Comparison of ENCODE assay signal across 13 cellular contexts in the genomic region with DNA sequence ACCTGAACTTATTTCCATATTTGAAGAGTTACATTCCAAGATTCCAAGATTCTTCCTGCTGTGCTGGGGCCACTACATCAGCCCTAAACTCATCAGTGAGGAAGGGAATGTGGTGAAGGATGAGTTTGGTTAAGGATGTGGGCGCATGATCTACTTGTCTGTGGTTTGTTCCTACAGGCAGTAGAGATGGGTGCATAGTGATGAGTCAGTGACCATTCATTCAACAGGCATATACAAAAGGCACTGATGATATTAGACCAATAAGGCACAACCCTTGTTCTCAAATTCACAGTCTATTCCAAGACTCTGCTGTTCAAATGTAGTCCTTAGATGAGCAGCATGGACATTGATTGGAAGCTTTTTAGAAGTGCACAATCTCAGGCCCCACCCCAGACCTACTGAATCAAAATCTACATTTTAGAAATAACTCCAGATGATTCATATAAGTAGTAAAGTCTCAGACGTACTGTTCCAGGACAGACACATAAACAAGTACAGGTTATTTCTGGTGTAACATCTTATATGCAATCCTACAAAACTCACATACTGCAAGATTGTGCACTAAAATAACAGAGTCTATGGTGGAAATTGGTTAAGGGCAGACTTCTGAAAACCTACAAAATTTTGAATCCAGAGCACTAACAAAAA. TPM values are rescaled to one million over a fixed set of nuclear protein-coding genes. Genes with fewer than 3 reads are reported as not detected.
DNase-seq lines count a peak whose midpoint lies in the region; ATAC-seq, FAIRE-seq and TF ChIP-seq lines count a peak whose summit lies in the region.
"Had no signal": no experiment of that assay in that cellular context is flagged by ENCODE, and none has a peak within 500 bp of the region (broad histone marks: within the 10 kb centered on the region; RNA-seq: fewer than 3 reads in every experiment).

No MANE protein-coding gene starts in this region.

- no peak overlapping the region for H2AFZ ChIP-seq in PC-3 (ENCODE audit: low read length)

- H3K27ac ChIP-seq in PC-3 (ENCODE audit: low read length) = no peak overlapping the region
- H3K27ac ChIP-seq: cardiac muscle cell had no signal

- no peak overlapping the region for H3K4me3 ChIP-seq in PC-3 (ENCODE audit: low read length)
- H3K4me3 ChIP-seq in bronchial epithelial cell (ENCODE audit: low read depth, low read length) = no peak overlapping the region
- H3K4me3 ChIP-seq in skeletal muscle satellite cell (ENCODE audit: low read length) = no peak overlapping the region
- H3K4me3 ChIP-seq: cardiac muscle cell had no signal

- POLR2A ChIA-PET in PC-3 (lab: Charles Lee; ENCODE audit: unreplicated experiment) = no interaction called here

- H3K4me2 ChIP-seq in PC-3 (ENCODE audit: low read length) (peak overlapping the region; percentile 18), skeletal muscle satellite cell (ENCODE audit: low read length) (peak overlapping the region; percentile 14)

- no peak overlapping the region for H3K9ac ChIP-seq in PC-3 (ENCODE audit: low read length)
- H3K9ac ChIP-seq in skeletal muscle satellite cell (ENCODE audit: low read depth, low read length) = peak overlapping the region; percentile 38

- H3K4me1 ChIP-seq in PC-3 (ENCODE audit: insufficient read depth, low read length) (peaks cover 16% of the 10 kb centered on the region), skeletal muscle satellite cell (ENCODE audit: control insufficient read depth, insufficient read depth, low read length) (peaks cover 20% of the 10 kb centered on the region)

- intact Hi-C loops in PC-3 (cut with micrococcal nuclease) = no loop called here

- no peaks in the 10 kb centered on the region for H3K9me2 ChIP-seq in PC-3 (replicated peaks; ENCODE audit: low read length)

- H3K27me3 Mint-ChIP-seq in activated CD8-positive, alpha-beta memory T cell treated with anti-CD3 and anti-CD28 coated beads, Interleukin-2, amount 10 ng/mL, durations not matched to agents 7 days and 5 days = no peaks in the 10 kb centered on the region
- H3K27me3 Mint-ChIP-seq: naive thymus-derived CD8-positive, alpha-beta T cell had no signal

- H3K4me1 Mint-ChIP-seq in activated CD8-positive, alpha-beta memory T cell treated with anti-CD3 and anti-CD28 coated beads, Interleukin-2, amount 10 ng/mL, durations not matched to agents 7 days and 5 days = peaks cover 13% of the 10 kb centered on the region
- H3K4me1 Mint-ChIP-seq: naive thymus-derived CD8-positive, alpha-beta T cell had no signal

- peak; percentile 75 for DNase-seq in activated CD8-positive, alpha-beta memory T cell treated with anti-CD3 and anti-CD28 coated beads, Interleukin-2, amount 10 ng/mL, durations not matched to agents 7 days and 5 days
- DNase-seq in activated CD8-positive, alpha-beta memory T cell treated with anti-CD3 and anti-CD28 coated beads for 24 hours = no peak
- peak; percentile 83 for DNase-seq in PC-3
- DNase-seq in bronchial epithelial cell (ENCODE audit: low read depth) = peak; percentile 95
- DNase-seq in activated effector memory CD4-positive, alpha-beta T cell treated with Interleukin-2 at 50 U/mL for 16 hours = no peak
- no peak for DNase-seq in NCI-H1092 (lab: John Stamatoyannopoulos, UW)
- DNase-seq: naive thymus-derived CD8-positive, alpha-beta T cell; NCI-H1105 treated with DMSO at 0.1 percent for 48 hours; stimulated activated CD4-positive, alpha-beta T cell treated with anti-CD3 and anti-CD28 coated beads, Interleukin-4, amount 100 ng/mL, for 4 hours had no signal

- no TSS peak for BruUV-seq in PC-3 (replicated peaks; lab: Mats Ljungman, UMichigan)

- CTCF ChIA-PET in activated CD8-positive, alpha-beta memory T cell treated with anti-CD3 and anti-CD28 coated beads, Interleukin-2, amount 10 ng/mL, durations not matched to agents 7 days and 5 days (lab: Charles Lee) = no interaction called here
- CTCF ChIA-PET in PC-3 (lab: Charles Lee) = no interaction called here

- peaks cover 6% of the 10 kb centered on the region for H3F3A ChIP-seq in PC-3 (ENCODE audit: low read length, unreplicated experiment)

- no peak for FAIRE-seq in bronchial epithelial cell (lab: Jason Lieb, UNC)

- H3K36me3 ChIP-seq in PC-3 (ENCODE audit: low read depth, low read length) = no peaks in the 10 kb centered on the region
- H3K36me3 ChIP-seq in bronchial epithelial cell (ENCODE audit: control insufficient read depth, insufficient read depth, low read length) = no peaks in the 10 kb centered on the region
- no peaks in the 10 kb centered on the region for H3K36me3 ChIP-seq in skeletal muscle satellite cell (ENCODE audit: insufficient read depth, low read length)
- H3K36me3 ChIP-seq: cardiac muscle cell had no signal

- H3K79me2 ChIP-seq in PC-3 (ENCODE audit: low read length) = no peaks in the 10 kb centered on the region

- H3K27ac Mint-ChIP-seq in activated CD8-positive, alpha-beta memory T cell treated with anti-CD3 and anti-CD28 coated beads, Interleukin-2, amount 10 ng/mL, durations not matched to agents 7 days and 5 days = no peak overlapping the region
- H3K27ac Mint-ChIP-seq: naive thymus-derived CD8-positive, alpha-beta T cell; WTC11 had no signal

- no peaks in the 10 kb centered on the region for H3K36me3 Mint-ChIP-seq in activated CD8-positive, alpha-beta memory T cell treated with anti-CD3 and anti-CD28 coated beads, Interleukin-2, amount 10 ng/mL, durations not matched to agents 7 days and 5 days
- H3K36me3 Mint-ChIP-seq: naive thymus-derived CD8-positive, alpha-beta T cell; WTC11 had no signal

- peaks cover 2% of the 10 kb centered on the region for H3K9me3 Mint-ChIP-seq in activated CD8-positive, alpha-beta memory T cell treated with anti-CD3 and anti-CD28 coated beads, Interleukin-2, amount 10 ng/mL, durations not matched to agents 7 days and 5 days (ENCODE audit: low read depth)

- H3K27me3 ChIP-seq in PC-3 (ENCODE audit: low read length) (no peaks in the 10 kb centered on the region), bronchial epithelial cell (ENCODE audit: control insufficient read depth, insufficient read depth, low read length) (no peaks in the 10 kb centered on the region), skeletal muscle satellite cell (ENCODE audit: control insufficient read depth, insufficient read depth, low read length) (no peaks in the 10 kb centered on the region)
- H3K27me3 ChIP-seq: cardiac muscle cell had no signal

- 0 out of 2 replicates have a peak, but pooled peaks cover 3% of the 10 kb centered on the region for H4K20me1 ChIP-seq in PC-3 (ENCODE audit: low read length)

- TF ChIP-seq CTCF in PC-3 (conservative IDR thresholded peaks at IDR 0.05; ENCODE audit: low read depth, low read length) (no peak), bronchial epithelial cell (IDR thresholded peaks at IDR 0.05; ENCODE audit: insufficient read depth, low read length, severe bottlenecking) (no peak)

- H3K9me3 ChIP-seq in PC-3 (ENCODE audit: low read length) (no peaks in the 10 kb centered on the region), skeletal muscle satellite cell (replicated peaks; ENCODE audit: low read length) (no peaks in the 10 kb centered on the region)

- peak; percentile 92 for ATAC-seq in activated CD8-positive, alpha-beta memory T cell treated with anti-CD3 and anti-CD28 coated beads, Interleukin-2, amount 10 ng/mL, durations not matched to agents 7 days and 5 days
- ATAC-seq in PC-3 (peak; percentile 97), HG02610 (IDR thresholded peaks at IDR 0.05; ENCODE audit: unreplicated experiment) (no peak)
- ATAC-seq: naive thymus-derived CD8-positive, alpha-beta T cell; WTC11 had no signal

- no peak overlapping the region for H3K4me3 Mint-ChIP-seq in activated CD8-positive, alpha-beta memory T cell treated with anti-CD3 and anti-CD28 coated beads, Interleukin-2, amount 10 ng/mL, durations not matched to agents 7 days and 5 days
- H3K4me3 Mint-ChIP-seq: naive thymus-derived CD8-positive, alpha-beta T cell; WTC11 had no signal

RNA-seq across cellular contexts. Expression of a gene that starts 47.7 kb away (rescaled TPM):
- 1 to 10 TPM; 6.0 to 6.5 TPM for total RNA-seq in activated CD8-positive, alpha-beta memory T cell treated with anti-CD3 and anti-CD28 coated beads, Interleukin-2, amount 10 ng/mL, durations not matched to agents 7 days and 5 days
- 13.4 and 14.3 TPM in 2 replicates for total RNA-seq in PC-3 (2014; rRNA removed)
- total RNA-seq in bronchial epithelial cell = 11.6 and 13.8 TPM in 2 replicates
- total RNA-seq in skeletal muscle satellite cell (2012; rRNA removed) = under 0.01 and 0.22 TPM in 2 replicates

RNA-seq across cellular contexts. Expression of a gene that starts 50.3 kb away (rescaled TPM):
- total RNA-seq in activated CD8-positive, alpha-beta memory T cell treated with anti-CD3 and anti-CD28 coated beads, Interleukin-2, amount 10 ng/mL, durations not matched to agents 7 days and 5 days = 10 to 100 TPM; 64.4 to 69.2 TPM
- total RNA-seq in PC-3 (2014; rRNA removed) (21.5 and 23.3 TPM in 2 replicates), bronchial epithelial cell (24.5 and 34.4 TPM in 2 replicates)
- total RNA-seq in skeletal muscle satellite cell (2012; rRNA removed) = 31.7 and 41.6 TPM in 2 replicates

Comparison
In these comparisons a context has a peak if more than half of its experiments do, and no peak if none do; other contexts are left out.
1. DNase-seq: peak in activated CD8-positive, alpha-beta memory T cell treated with anti-CD3 and anti-CD28 coated beads, Interleukin-2, amount 10 ng/mL, durations not matched to agents 7 days and 5 days (single experiment), PC-3 (single experiment) and bronchial epithelial cell (single experiment); none in activated CD8-positive, alpha-beta memory T cell treated with anti-CD3 and anti-CD28 coated beads for 24 hours (single experiment), activated effector memory CD4-positive, alpha-beta T cell treated with Interleukin-2 at 50 U/mL for 16 hours (single experiment) and NCI-H1092 (single experiment).